In the genomic region with DNA sequence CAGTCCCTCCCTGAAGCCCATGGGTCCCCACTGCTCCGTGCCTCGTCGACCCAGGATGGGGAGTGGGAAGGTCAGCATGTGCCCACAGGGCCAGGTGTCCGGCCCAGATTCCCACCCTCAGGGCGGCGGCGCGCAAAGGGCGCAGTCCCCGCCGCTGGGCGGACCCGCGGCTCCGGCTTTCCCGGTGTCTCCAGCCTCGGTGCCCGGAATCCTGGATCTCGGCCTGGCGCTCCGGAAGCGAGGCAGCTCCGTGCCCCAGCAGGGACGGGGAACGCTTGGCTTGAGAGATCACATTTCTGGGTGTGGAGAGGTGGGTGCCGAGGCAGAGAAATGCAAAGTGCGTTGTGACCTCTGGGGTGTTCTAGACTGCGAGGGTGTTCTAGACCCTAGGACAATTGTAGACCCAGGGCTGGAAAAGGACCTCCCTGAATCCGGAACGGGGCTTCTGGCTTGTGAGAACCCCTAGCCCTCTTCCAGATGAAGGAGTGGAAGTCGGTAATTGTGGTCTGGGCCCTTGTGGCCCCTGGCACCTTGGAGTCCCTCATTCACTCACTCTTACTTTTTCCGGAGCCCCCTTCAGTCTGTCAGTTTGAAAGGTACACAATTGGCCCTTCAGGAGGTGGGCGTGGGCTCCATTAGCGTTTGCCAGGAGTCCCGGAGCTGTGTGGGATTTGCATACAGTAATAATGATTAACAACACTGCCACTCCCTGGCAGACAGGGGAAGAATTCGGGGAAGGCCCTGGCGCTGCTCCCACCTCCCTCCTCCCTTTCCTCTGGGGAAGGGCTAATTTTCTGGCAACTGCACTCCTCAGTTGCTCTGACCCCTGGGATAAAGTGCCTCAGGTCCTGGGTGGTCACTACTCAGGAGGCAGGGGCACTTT, we compare ENCODE assay signal across 8 cellular contexts. TPM values are rescaled to one million over a fixed set of nuclear protein-coding genes. Genes with fewer than 3 reads are reported as not detected.
DNase-seq lines count a peak whose midpoint lies in the region; ATAC-seq, FAIRE-seq and TF ChIP-seq lines count a peak whose summit lies in the region.

No MANE protein-coding gene starts in this region.

- no peak overlapping the region for H3K9ac ChIP-seq in HepG2 (ENCODE audit: insufficient read depth, low read depth, low read length)
- H3K9ac ChIP-seq in stomach smooth muscle (ENCODE audit: low read length in 2 of 2), result peak overlapping the region; percentile 47 to 52

- TF ChIP-seq EP300 in HepG2 (IDR thresholded peaks at IDR 0.05; ENCODE audit: low read depth in 2 of 2, low read length in 2 of 2), result no peak
- TF ChIP-seq EP300 in HepG2 (CRISPR knock-in tag; IDR thresholded peaks at IDR 0.05; ENCODE audit: borderline replicate concordance), result no peak

- no peak overlapping the region for H3K4me3 ChIP-seq in HepG2 (replicated peaks in 1 of 3; ENCODE audit: insufficient read depth in 1 of 3, low read depth in 2 of 3, low read length in 3 of 3)
- H3K4me3 ChIP-seq in stomach smooth muscle (ENCODE audit: low read length in 2 of 2), result peak overlapping the region; percentile 62 to 81

- no peaks in the 10 kb centered on the region for H3K9me3 ChIP-seq in HepG2 (ENCODE audit: low read length)
- H3K9me3 ChIP-seq in stomach smooth muscle (ENCODE audit: control insufficient read depth in 2 of 2, low read length in 2 of 2), result no peaks in the 10 kb centered on the region

- H4K20me1 ChIP-seq in HepG2 (ENCODE audit: insufficient read depth, low read length), result 0 out of 2 replicates have a peak, but pooled peaks cover 3% of the 10 kb centered on the region

- H2AFZ ChIP-seq in HepG2 (ENCODE audit: low read length), result no peak overlapping the region

- peak; percentile 52 for DNase-seq in HPDE6-E6E7 (ENCODE audit: extremely low spot score)
- DNase-seq in NCI-H82 treated with DMSO at 0.1 percent for 48 hours (lab: John Stamatoyannopoulos, UW; ENCODE audit: unreplicated experiment), result peak; percentile 70
- DNase-seq in dermis blood vessel endothelial cell, result peak; percentile 24
- peak; percentile 11 for DNase-seq in HepG2 (ENCODE audit: low spot score)

- TF ChIP-seq CTCF in C4-2B (conservative IDR thresholded peaks at IDR 0.05), result peak; percentile 81
- 0 out of 2 replicates have a peak, but pooled peaks have one; percentile 18 for TF ChIP-seq CTCF in HepG2 (CRISPR knock-in tag; IDR thresholded peaks at IDR 0.05)

- no peak for FAIRE-seq in HepG2 (lab: Jason Lieb, UNC)

- peak; percentile 61 for ATAC-seq in HepG2
- ATAC-seq in HG03097 (IDR thresholded peaks at IDR 0.05; ENCODE audit: low FRiP score, unreplicated experiment), result no peak
- ATAC-seq in GM19324 (IDR thresholded peaks at IDR 0.05; ENCODE audit: low FRiP score, unreplicated experiment), result no peak

- no TSS peak for BruUV-seq in HepG2 (replicated peaks; lab: Mats Ljungman, UMichigan)

- CTCF ChIA-PET in HepG2 (lab: Yijun Ruan, JAX; ENCODE audit: low intra/inter-chr PET ratio, low total read pairs), result no interaction called here

- H3K4me2 ChIP-seq in HepG2 (ENCODE audit: low read depth, low read length), result peak overlapping the region; percentile 42; the same call in 1 of the 2 replicates

- H3K36me3 ChIP-seq in HepG2 (replicated peaks in 1 of 2; ENCODE audit: control insufficient read depth in 1 of 2, insufficient read depth in 2 of 2, low read length in 2 of 2) (no peaks in the 10 kb centered on the region), stomach smooth muscle (ENCODE audit: control insufficient read depth in 2 of 2, insufficient read depth in 2 of 2, low read length in 2 of 2) (no peaks in the 10 kb centered on the region)

- H3K27me3 ChIP-seq in HepG2 (ENCODE audit: control insufficient read depth in 1 of 2, insufficient read depth in 2 of 2, low read length in 2 of 2) (peaks cover 7 to 72% of the 10 kb centered on the region in 2 experiments; a peak in 4 of 5 replicates), stomach smooth muscle (ENCODE audit: control insufficient read depth in 1 of 2, insufficient read depth in 2 of 2, low read length in 2 of 2) (no peaks in the 10 kb centered on the region)

- 1% methylated on average over 14 of the region's 37 CpGs for WGBS in HepG2 (ENCODE audit: low lambda C conversion rate)

- no peak for TF ChIP-seq RAD21 in HepG2 (CRISPR knock-in tag; IDR thresholded peaks at IDR 0.05)

- in situ Hi-C loops in HepG2 (cut with HindIII; ENCODE audit: extremely low pct_ligation_motif_present, low pct_unique_long_range_greater_than_20kb), result no loop called here

- H3K79me2 ChIP-seq in HepG2 (ENCODE audit: insufficient read depth, low read length), result no peaks in the 10 kb centered on the region

- intact Hi-C loops in HepG2 (cut with micrococcal nuclease; ENCODE audit: unreplicated experiment), result no loop called here

- no peak for TF ChIP-seq POLR2A in HepG2 (IDR thresholded peaks at IDR 0.05; ENCODE audit: insufficient read depth in 1 of 2, low read depth in 2 of 2, low read length in 2 of 2)

- H3K27ac ChIP-seq in C4-2B (peak overlapping the region; percentile 5; the same call in 1 of the 2 replicates), HepG2 (ENCODE audit: extremely low read length, insufficient read depth, low read length) (no peak overlapping the region), stomach smooth muscle (ENCODE audit: low read length) (peak overlapping the region; percentile 58)

- H3K4me1 ChIP-seq in HepG2 (ENCODE audit: insufficient read depth, low read length), result peaks cover 32% of the 10 kb centered on the region
- peaks cover 45% of the 10 kb centered on the region for H3K4me1 ChIP-seq in stomach smooth muscle (ENCODE audit: control insufficient read depth, insufficient read depth, low read length)

- POLR2A ChIA-PET in HepG2 (lab: Yijun Ruan, JAX), result no interaction called here

TF ChIP-seq in HepG2, 621 proteins besides CTCF, POLR2A, EP300 and RAD21:
- TF ChIP-seq, protein P1, sequence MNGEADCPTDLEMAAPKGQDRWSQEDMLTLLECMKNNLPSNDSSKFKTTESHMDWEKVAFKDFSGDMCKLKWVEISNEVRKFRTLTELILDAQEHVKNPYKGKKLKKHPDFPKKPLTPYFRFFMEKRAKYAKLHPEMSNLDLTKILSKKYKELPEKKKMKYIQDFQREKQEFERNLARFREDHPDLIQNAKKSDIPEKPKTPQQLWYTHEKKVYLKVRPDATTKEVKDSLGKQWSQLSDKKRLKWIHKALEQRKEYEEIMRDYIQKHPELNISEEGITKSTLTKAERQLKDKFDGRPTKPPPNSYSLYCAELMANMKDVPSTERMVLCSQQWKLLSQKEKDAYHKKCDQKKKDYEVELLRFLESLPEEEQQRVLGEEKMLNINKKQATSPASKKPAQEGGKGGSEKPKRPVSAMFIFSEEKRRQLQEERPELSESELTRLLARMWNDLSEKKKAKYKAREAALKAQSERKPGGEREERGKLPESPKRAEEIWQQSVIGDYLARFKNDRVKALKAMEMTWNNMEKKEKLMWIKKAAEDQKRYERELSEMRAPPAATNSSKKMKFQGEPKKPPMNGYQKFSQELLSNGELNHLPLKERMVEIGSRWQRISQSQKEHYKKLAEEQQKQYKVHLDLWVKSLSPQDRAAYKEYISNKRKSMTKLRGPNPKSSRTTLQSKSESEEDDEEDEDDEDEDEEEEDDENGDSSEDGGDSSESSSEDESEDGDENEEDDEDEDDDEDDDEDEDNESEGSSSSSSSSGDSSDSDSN (CRISPR knock-in tag; IDR thresholded peaks at IDR 0.05), result 0 out of 2 replicates have a peak, but pooled peaks have one; percentile 12
- TF ChIP-seq DRAP1 (CRISPR knock-in tag; IDR thresholded peaks at IDR 0.05), result no peak
- 0 out of 2 replicates have a peak, but pooled peaks have one; percentile 9 for TF ChIP-seq BCL6 (CRISPR knock-in tag; IDR thresholded peaks at IDR 0.05)
- TF ChIP-seq HNRNPLL (IDR thresholded peaks at IDR 0.05; ENCODE audit: low read depth, low read length, poor library complexity, severe bottlenecking), result peak; percentile 97
- peak; percentile 29; the same call in 1 of the 2 replicates for TF ChIP-seq STAG1 (CRISPR knock-in tag; IDR thresholded peaks at IDR 0.05)
TF ChIP-seq in HepG2: peak in this region for 4.

RNA-seq across cellular contexts. Expression of gene KCND3, which starts 1.7 kb away (rescaled TPM):
- total RNA-seq in dermis blood vessel endothelial cell (0.34 and 1.4 TPM in 2 replicates), HepG2 (2016; rRNA removed; fragmentation: Illumina TruSeq; extraction: Trizol) (not detected in 2 replicates)
- total RNA-seq in HepG2 (2016; cell fraction: cytosol; rRNA removed; fragmentation: Illumina TruSeq; extraction: Trizol; ENCODE audit: low read depth), result not detected in 2 replicates
- total RNA-seq in HepG2 (2016; cell fraction: insoluble cytoplasmic fraction; rRNA removed; fragmentation: Illumina TruSeq; extraction: Trizol), result not detected in 2 replicates
- total RNA-seq in HepG2 (2016; cell fraction: membrane; rRNA removed; fragmentation: Illumina TruSeq; extraction: Trizol), result not detected in 2 replicates
- total RNA-seq in HepG2 (2016; cell fraction: nucleus; rRNA removed; fragmentation: Illumina TruSeq; extraction: Trizol), result not detected in 2 replicates
- 0.04 and 0.09 TPM in 2 replicates for polyA plus RNA-seq in HepG2 (2011; rRNA removed)
- polyA plus RNA-seq in HepG2 (2011; cell fraction: cytosol; rRNA removed), result 0.03 and 0.05 TPM in 2 replicates
- polyA plus RNA-seq in HepG2 (2011; cell fraction: nucleus; rRNA removed), result 0.02 and 0.11 TPM in 2 replicates
- polyA plus RNA-seq in HepG2 (2012), result not detected in 2 replicates
- polyA plus RNA-seq in HepG2 (2016; cell fraction: cytosol; fragmentation: Illumina TruSeq; extraction: Trizol; ENCODE audit: low read depth), result not detected in 2 replicates
- not detected in 2 replicates for polyA plus RNA-seq in HepG2 (2016; cell fraction: insoluble cytoplasmic fraction; fragmentation: Illumina TruSeq; extraction: Trizol; ENCODE audit: low read depth)
- polyA plus RNA-seq in HepG2 (2016; cell fraction: membrane; fragmentation: Illumina TruSeq; extraction: Trizol; ENCODE audit: low read depth), result not detected in 2 replicates
- not detected in 2 replicates for polyA plus RNA-seq in HepG2 (2016; cell fraction: nucleus; fragmentation: Illumina TruSeq; extraction: Trizol; ENCODE audit: insufficient read depth, low read depth)
- 0.20 TPM in 1 of 2 replicates, not detected in the other for polyA minus RNA-seq in HepG2 (2011; rRNA and poly(A)+ RNA removed; ENCODE audit: low replicate concordance)
- 0.10 TPM in 1 of 2 replicates, not detected in the other for polyA minus RNA-seq in HepG2 (2011; cell fraction: cytosol; rRNA and poly(A)+ RNA removed)
- 0.12 TPM in 1 of 2 replicates, not detected in the other for polyA minus RNA-seq in HepG2 (2011; cell fraction: nucleus; rRNA and poly(A)+ RNA removed)

Comparison
In these comparisons a context has a peak if more than half of its experiments do, and no peak if none do; other contexts are left out.
1. DNase-seq: peak in every context shown above with its lines; median percentile 70 in NCI-H82 treated with DMSO at 0.1 percent for 48 hours; 52 in HPDE6-E6E7; 24 in dermis blood vessel endothelial cell; 11 in HepG2.
2. H3K4me3 ChIP-seq: peak in stomach smooth muscle (2 of 2); none in HepG2 (0 of 3).